Comparison of ENCODE assay signal across 8 cellular contexts in genomic region chr15:75335313-75335704, GRCh38. TPM values are rescaled to one million over a fixed set of nuclear protein-coding genes. Genes with fewer than 3 reads are reported as not detected.
A peak's percentile ranks its signal among the peaks of the same experiment; 100 is the strongest.
DNase-seq lines count a peak whose midpoint lies in the region; ATAC-seq, FAIRE-seq and TF ChIP-seq lines count a peak whose summit lies in the region.

No MANE protein-coding gene starts in this region.

- H3K36me3 Mint-ChIP-seq in MCF 10A (ENCODE audit: insufficient read depth, unreplicated experiment), result peaks cover 4% of the 10 kb centered on the region

- FAIRE-seq in A549 (lab: Jason Lieb, UNC), result no peak
- FAIRE-seq in D721Med (lab: Jason Lieb, UNC), result no peak

- no peak for TF ChIP-seq RAD21 in A549 (conservative IDR thresholded peaks at IDR 0.05 in 1 of 2, IDR thresholded peaks at IDR 0.05 in 1 of 2)

- peak overlapping the region; percentile 73 to 75 for H3K9ac ChIP-seq in mucosa of rectum (ENCODE audit: low read depth in 1 of 2, low read length in 2 of 2)

- H3K4me3 Mint-ChIP-seq in MCF 10A (ENCODE audit: unreplicated experiment), result peak overlapping the region; percentile 92

- peaks cover 9% of the 10 kb centered on the region for H3K4me1 Mint-ChIP-seq in MCF 10A (ENCODE audit: insufficient read depth, unreplicated experiment)

- H3K36me3 ChIP-seq in mucosa of rectum (ENCODE audit: control insufficient read depth in 2 of 2, insufficient read depth in 2 of 2, low read length in 2 of 2), result peaks cover 0 to 9% of the 10 kb centered on the region in 2 donors

- intact Hi-C loops in MCF 10A (cut with micrococcal nuclease), result no loop called here

- H3K4me1 ChIP-seq in A549 (peaks cover 11% of the 10 kb centered on the region; the same call in 2 of the 3 replicates), mucosa of rectum (ENCODE audit: control insufficient read depth in 2 of 2, insufficient read depth in 2 of 2, low read length in 2 of 2) (peaks cover 8 to 15% of the 10 kb centered on the region in 2 donors)

- no TSS peak for BruUV-seq in MCF 10A (replicated peaks; lab: Mats Ljungman, UMichigan)

- CTCF ChIA-PET in A549 (lab: Yijun Ruan, JAX) (interaction anchor here (0.8 to 2.0 kb wide), 2 partner anchors 14 to 33 kb away, joined by 3 to 10 read pairs; partner anchors contain the start of gene MAN2C1), MCF 10A (lab: Yijun Ruan, JAX) (interaction anchor here (0.7 to 1.2 kb wide), 2 partner anchors 358 to 717 kb away, joined by 3 read pairs; no protein-coding TSS in a partner anchor)

- no peak for DNase-seq in A549 (ENCODE audit: low read depth in 1 of 2, low spot score in 1 of 2)
- DNase-seq in HFF-Myc (ENCODE audit: extremely low read depth, low read depth), result no peak
- no peak for DNase-seq in MCF 10A (ENCODE audit: unreplicated experiment)
- DNase-seq in midbrain (lab: John Stamatoyannopoulos, UW), result no peak
- no peak for DNase-seq in D721Med (ENCODE audit: insufficient read length, low spot score)
- no peak for DNase-seq in HuH-7.5 (ENCODE audit: low spot score)
- DNase-seq in cerebellar nuclear complex (lab: John Stamatoyannopoulos, UW), result no peak

- no peaks in the 10 kb centered on the region for H3K27me3 Mint-ChIP-seq in MCF 10A (ENCODE audit: insufficient read depth, unreplicated experiment)

- peak overlapping the region; percentile 85 for H3K4me2 ChIP-seq in A549

- peak overlapping the region; percentile 98 for H3K27ac Mint-ChIP-seq in MCF 10A (ENCODE audit: low read depth, unreplicated experiment)

- peak overlapping the region; percentile 72 to 91 for H3K27ac ChIP-seq in A549
- no peak overlapping the region for H3K27ac ChIP-seq in mucosa of rectum (ENCODE audit: low read depth in 2 of 2, low read length in 2 of 2)

- H3K9me3 Mint-ChIP-seq in MCF 10A (ENCODE audit: unreplicated experiment), result no peaks in the 10 kb centered on the region

- H3K9me3 ChIP-seq in A549 (no peaks in the 10 kb centered on the region), mucosa of rectum (ENCODE audit: control insufficient read depth in 2 of 2, low read length in 2 of 2) (no peaks in the 10 kb centered on the region)

- ATAC-seq in A549, result no peak

- POLR2A ChIA-PET in A549 (lab: Yijun Ruan, JAX) (interaction anchor here (1.1 to 1.2 kb wide), 2 partner anchors 13 to 33 kb away, joined by 3 read pairs; no protein-coding TSS in a partner anchor), MCF 10A (lab: Yijun Ruan, JAX) (interaction anchor here (0.8 to 3.1 kb wide), 9 partner anchors 8 to 434 kb away, joined by 3 to 21 read pairs (median 3); partner anchors contain the start of genes MAN2C1, NEIL1 and PPCDC)

- TF ChIP-seq CTCF in A549 (IDR thresholded peaks at IDR 0.05) (no peak), HFF-Myc (IDR thresholded peaks at IDR 0.05; ENCODE audit: low read depth, low read length, missing control alignments) (no peak), MCF 10A (IDR thresholded peaks at IDR 0.05; ENCODE audit: unreplicated experiment) (no peak), D721Med (IDR thresholded peaks at IDR 0.05; ENCODE audit: insufficient read depth, missing control alignments) (no peak)

- H3K4me3 ChIP-seq in A549 (peak overlapping the region; percentile 60), HFF-Myc (replicated peaks; ENCODE audit: low read depth, low read length) (peak overlapping the region; percentile 85), mucosa of rectum (ENCODE audit: low read length in 2 of 2) (peak overlapping the region; percentile 73 to 85)

- TF ChIP-seq POLR2A in A549 (IDR thresholded peaks at IDR 0.05; ENCODE audit: low read length), result no peak

- no peaks in the 10 kb centered on the region for H3K27me3 ChIP-seq in mucosa of rectum (ENCODE audit: control insufficient read depth in 2 of 2, insufficient read depth in 2 of 2, low read length in 2 of 2)

- no peak for TF ChIP-seq EP300 in A549 (IDR thresholded peaks at IDR 0.05)

- 61% methylated on average over 3 of the region's 3 CpGs for WGBS in A549 (ENCODE audit: missing lambda C conversion rate)

TF ChIP-seq in A549, 52 proteins besides CTCF, POLR2A, EP300 and RAD21:
- TF ChIP-seq FOSB (CRISPR knock-in tag; IDR thresholded peaks at IDR 0.05), result no peak
- no peak for TF ChIP-seq RFX5 (IDR thresholded peaks at IDR 0.05)
- TF ChIP-seq KDM1A (IDR thresholded peaks at IDR 0.05; ENCODE audit: low read depth), result no peak
- TF ChIP-seq CBX8 (IDR thresholded peaks at IDR 0.05), result no peak
- no peak for TF ChIP-seq NR3C1 (IDR thresholded peaks at IDR 0.05)
- TF ChIP-seq FOSL2 (IDR thresholded peaks at IDR 0.05), result no peak
- no peak for TF ChIP-seq FOSL2 (CRISPR knock-in tag; IDR thresholded peaks at IDR 0.05)

RNA-seq across cellular contexts. Expression of gene COMMD4, which starts 0.6 kb away (rescaled TPM):
- polyA plus RNA-seq in A549 (2011; rRNA removed) (88.0 and 98.3 TPM in 2 replicates), A549 (2017; fragmentation: RNase III; extraction: RNeasy Plus Mini Kit Qiagen cat#74134 plus additional on column Dnase treatment) (203 to 222 TPM (median 220 TPM) in 3 replicates)
- polyA plus RNA-seq in A549 (2012; cell fraction: cytosol; rRNA removed), result 396 and 403 TPM in 2 replicates
- polyA plus RNA-seq in A549 (2012; cell fraction: nucleus; rRNA removed), result 402 and 454 TPM in 2 replicates
- 38.3 and 50.6 TPM in 2 replicates for polyA minus RNA-seq in A549 (2011; rRNA and poly(A)+ RNA removed)
- 43.9 and 47.3 TPM in 2 replicates for total RNA-seq in MCF 10A (2022)

RNA-seq across cellular contexts. Expression of gene NEIL1, which starts 11.5 kb away (rescaled TPM):
- polyA plus RNA-seq in A549 (2011; rRNA removed) (3.2 and 5.6 TPM in 2 replicates), A549 (2017; fragmentation: RNase III; extraction: RNeasy Plus Mini Kit Qiagen cat#74134 plus additional on column Dnase treatment) (4.9 to 7.2 TPM (median 6.8 TPM) in 3 replicates)
- polyA plus RNA-seq in A549 (2012; cell fraction: cytosol; rRNA removed), result 3.0 and 3.5 TPM in 2 replicates
- polyA plus RNA-seq in A549 (2012; cell fraction: nucleus; rRNA removed), result 23.0 and 26.2 TPM in 2 replicates
- polyA minus RNA-seq in A549 (2011; rRNA and poly(A)+ RNA removed), result 0.58 and 1.9 TPM in 2 replicates
- total RNA-seq in MCF 10A (2022), result 6.6 and 9.5 TPM in 2 replicates

RNA-seq across cellular contexts. Expression of gene MAN2C1, which starts 33.1 kb away (rescaled TPM):
- polyA plus RNA-seq in A549 (2011; rRNA removed) (47.7 and 66.3 TPM in 2 replicates), A549 (2017; fragmentation: RNase III; extraction: RNeasy Plus Mini Kit Qiagen cat#74134 plus additional on column Dnase treatment) (114 to 126 TPM (median 117 TPM) in 3 replicates)
- 62.7 and 70.5 TPM in 2 replicates for polyA plus RNA-seq in A549 (2012; cell fraction: cytosol; rRNA removed)
- polyA plus RNA-seq in A549 (2012; cell fraction: nucleus; rRNA removed), result 983 and 1,042 TPM in 2 replicates
- polyA minus RNA-seq in A549 (2011; rRNA and poly(A)+ RNA removed), result 91.7 and 99.0 TPM in 2 replicates
- total RNA-seq in MCF 10A (2022), result 163 and 165 TPM in 2 replicates

RNA-seq across cellular contexts. Expression of gene GOLGA6D, which starts 52.7 kb away (rescaled TPM):
- polyA plus RNA-seq in A549 (2011; rRNA removed) (0.03 and 0.07 TPM in 2 replicates), A549 (2017; fragmentation: RNase III; extraction: RNeasy Plus Mini Kit Qiagen cat#74134 plus additional on column Dnase treatment) (0.04 to 0.05 TPM in 2 of 3 replicates, not detected in the other)
- polyA plus RNA-seq in A549 (2012; cell fraction: cytosol; rRNA removed), result not detected in 2 replicates
- polyA plus RNA-seq in A549 (2012; cell fraction: nucleus; rRNA removed), result not detected in 2 replicates
- not detected in 2 replicates for polyA minus RNA-seq in A549 (2011; rRNA and poly(A)+ RNA removed)
- total RNA-seq in MCF 10A (2022), result not detected in 2 replicates

Comparison
In these comparisons a context has a peak if more than half of its experiments do, and no peak if none do; other contexts are left out.
1. H3K27ac ChIP-seq: peak in A549 (2 of 2); none in mucosa of rectum (0 of 2).
2. Peak in every context shown above with its lines, with median percentiles within 50 percentile points of each other: H3K4me3 ChIP-seq.